8 cellular contexts compared by ENCODE assay signal in the genomic region with DNA sequence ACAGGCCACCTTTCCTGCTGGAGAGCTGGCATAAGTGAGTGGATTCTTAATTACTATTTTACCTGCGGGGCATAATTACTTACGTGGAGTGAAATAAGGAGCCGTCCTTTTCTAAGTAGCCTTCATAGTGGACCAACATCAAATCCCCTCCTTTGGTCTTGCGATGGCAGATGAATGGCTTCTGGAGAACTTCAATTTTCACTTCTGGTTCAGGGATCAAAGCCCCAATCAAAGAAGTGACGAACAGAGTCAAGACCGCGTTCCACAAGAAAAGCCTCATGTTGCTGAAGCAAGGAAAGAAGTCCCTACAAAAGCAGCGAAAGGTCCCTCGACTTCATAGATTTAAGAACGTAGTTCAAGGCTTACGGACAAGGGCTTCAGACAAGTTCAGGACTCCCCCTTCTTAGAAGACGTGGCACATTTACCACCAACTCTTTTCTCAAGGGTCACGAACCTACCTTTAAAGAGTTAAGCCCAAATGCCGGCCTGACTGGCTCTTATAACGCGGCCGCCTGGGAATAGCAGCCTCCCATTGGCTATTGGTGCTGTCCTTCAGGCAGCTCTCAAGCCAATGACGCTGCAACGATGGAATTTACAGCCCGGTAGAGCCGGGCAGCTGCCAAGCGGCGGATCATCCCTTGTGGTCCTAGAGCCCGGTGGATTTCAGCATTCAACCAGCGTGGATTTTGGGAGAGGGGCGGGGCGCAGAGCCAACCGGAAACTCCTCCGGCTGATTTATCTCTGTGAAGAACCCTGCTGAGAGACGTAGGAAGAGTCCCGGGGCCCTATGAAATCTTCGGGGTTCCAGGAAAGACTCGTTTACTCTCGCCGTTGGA. TPM values are rescaled to one million over a fixed set of nuclear protein-coding genes. Genes with fewer than 3 reads are reported as not detected.
DNase-seq lines count a peak whose midpoint lies in the region; ATAC-seq and TF ChIP-seq lines count a peak whose summit lies in the region.

A gene with protein sequence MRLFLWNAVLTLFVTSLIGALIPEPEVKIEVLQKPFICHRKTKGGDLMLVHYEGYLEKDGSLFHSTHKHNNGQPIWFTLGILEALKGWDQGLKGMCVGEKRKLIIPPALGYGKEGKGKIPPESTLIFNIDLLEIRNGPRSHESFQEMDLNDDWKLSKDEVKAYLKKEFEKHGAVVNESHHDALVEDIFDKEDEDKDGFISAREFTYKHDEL (minus strand): TSS at position 474 of the 836 bp plus-strand sequence. CDS start 194 bp downstream, at position 280.

- H3K36me3 ChIP-seq in HUES64 (ENCODE audit: insufficient read depth, low read length), result peaks cover 8% of the 10 kb centered on the region
- H3K36me3 ChIP-seq in OCI-LY3 (replicated peaks; ENCODE audit: low read depth, low read length), result peaks cover 3% of the 10 kb centered on the region

- H3K9ac ChIP-seq in HUES64 (ENCODE audit: low read depth, low read length), result peak within 1 kb of the TSS; percentile 82
- peak within 1 kb of the TSS; percentile 98 for H3K9ac ChIP-seq in OCI-LY3 (ENCODE audit: low read length)

- DNase-seq in DMS 273 (lab: John Stamatoyannopoulos, UW; ENCODE audit: unreplicated experiment) (peak; percentile 100), activated T-cell treated with anti-CD3 and anti-CD28 coated beads for 4 hours (peak; percentile 84), epithelial cell of esophagus (ENCODE audit: low read depth) (peak; percentile 100), middle frontal gyrus (ENCODE audit: extremely low spot score, low spot score) (peak; percentile 97)
- DNase-seq in stimulated activated CD8-positive, alpha-beta memory T cell treated with anti-CD3 and anti-CD28 coated beads, Interleukin-2, amount 100 ng/mL, for 1 hour (ENCODE audit: low read depth in 2 of 2), result peak; percentile 77 to 78

- H3K27me3 ChIP-seq in HUES64 (ENCODE audit: insufficient read depth, low read length) (no peaks in the 10 kb centered on the region), OCI-LY3 (ENCODE audit: low read depth, low read length) (no peaks in the 10 kb centered on the region)

- peaks cover 36% of the 10 kb centered on the region for H4K20me1 ChIP-seq in OCI-LY3 (ENCODE audit: insufficient read depth, low read length)

- H3K4me3 ChIP-seq in HUES64 (ENCODE audit: low read length) (peak within 1 kb of the TSS; percentile 78), OCI-LY3 (ENCODE audit: low read length) (peak within 1 kb of the TSS; percentile 88), epithelial cell of esophagus (ENCODE audit: low read length) (peak within 1 kb of the TSS; percentile 90)

- TF ChIP-seq CTCF in OCI-LY3 (IDR thresholded peaks at IDR 0.05; ENCODE audit: low read depth, low read length), result no peak
- TF ChIP-seq CTCF in epithelial cell of esophagus (IDR thresholded peaks at IDR 0.05; ENCODE audit: insufficient read depth, low read depth, low read length, missing control alignments), result no peak

- H3K27ac ChIP-seq in HUES64 (ENCODE audit: low read depth, low read length) (peak within 1 kb of the TSS; percentile 65), OCI-LY3 (ENCODE audit: low read length) (peak within 1 kb of the TSS; percentile 98)

- peaks cover 68% of the 10 kb centered on the region for H3K79me2 ChIP-seq in OCI-LY3 (ENCODE audit: low read length)

- peak; percentile 78 for ATAC-seq in GM21515 (IDR thresholded peaks at IDR 0.05; ENCODE audit: unreplicated experiment)

- H3K4me1 ChIP-seq in HUES64 (ENCODE audit: insufficient read depth, low read length) (peaks cover 37% of the 10 kb centered on the region; the same call in 1 of the 2 replicates), OCI-LY3 (ENCODE audit: low read length) (peaks cover 22% of the 10 kb centered on the region)

- no peaks in the 10 kb centered on the region for H3K9me3 ChIP-seq in HUES64 (ENCODE audit: insufficient read depth, low read depth, low read length)
- H3K9me3 ChIP-seq in OCI-LY3 (ENCODE audit: insufficient read depth, low read length), result no peaks in the 10 kb centered on the region

- peak within 1 kb of the TSS; percentile 75; the same call in 1 of the 2 replicates for H2AFZ ChIP-seq in OCI-LY3 (ENCODE audit: low read depth, low read length)

- H3K4me2 ChIP-seq in OCI-LY3 (ENCODE audit: low read length), result peak within 1 kb of the TSS; percentile 95

- WGBS in HUES64, result under 1% methylated on average over 35 of the region's 35 CpGs

RNA-seq across cellular contexts. Expression of the gene that starts here (rescaled TPM):
- polyA plus RNA-seq in HUES64 (2013, experiment 1 of 2), result 6.4 TPM
- polyA plus RNA-seq in HUES64 (2013, experiment 2 of 2), result 9.4 TPM

Comparison
In these comparisons a context has a peak if more than half of its experiments do, and no peak if none do; other contexts are left out.
1. Peak in every context shown above with its lines: DNase-seq, ATAC-seq, H3K4me3 ChIP-seq and H3K27ac ChIP-seq.